In genomic region chr2:212938144-212938793, GRCh38 we compare ENCODE assay signal across 15 cellular contexts.
DNase-seq lines count a peak whose midpoint lies in the region; ATAC-seq, FAIRE-seq and TF ChIP-seq lines count a peak whose summit lies in the region.
"Had no signal": no experiment of that assay in that cellular context is flagged by ENCODE, and none has a peak within 500 bp of the region (broad histone marks: within the 10 kb centered on the region; RNA-seq: fewer than 3 reads in every experiment).

No MANE protein-coding gene starts in this region.

- H3K79me1 ChIP-seq in H1 (ENCODE audit: low read depth, low read length) = no peaks in the 10 kb centered on the region

- no peak overlapping the region for H3K18ac ChIP-seq in H1 (ENCODE audit: extremely low read depth, low read length)

- no peaks in the 10 kb centered on the region for H3K27me3 ChIP-seq in H1 (replicated peaks in 1 of 4; ENCODE audit: control insufficient read depth in 3 of 4, extremely low read depth in 1 of 4, insufficient read depth in 3 of 4, low read length in 3 of 4)
- H3K27me3 ChIP-seq: BLaER1 treated with 17β-estradiol and CSF1 and Interleukin-3, amounts not matched to agents 10 nM and 100 nM had no signal

- H3K14ac ChIP-seq in H1 (ENCODE audit: insufficient read length) = no peak overlapping the region

- no peak overlapping the region for H2BK5ac ChIP-seq in H1 (ENCODE audit: low read depth, low read length)

- H2BK120ac ChIP-seq in H1 (replicated peaks; ENCODE audit: low read depth, low read length) = no peak overlapping the region

- no peaks in the 10 kb centered on the region for H3K9me3 ChIP-seq in H1 (ENCODE audit: insufficient read depth in 2 of 2, low read depth in 1 of 2, low read length in 1 of 2)
- H3K9me3 ChIP-seq: BLaER1 treated with 17β-estradiol and CSF1 and Interleukin-3, amounts not matched to agents 10 nM and 100 nM had no signal

- no peak overlapping the region for H3K4me2 ChIP-seq in H1 (ENCODE audit: insufficient read depth in 1 of 2, low read depth in 2 of 2, low read length in 2 of 2)
- H3K4me2 ChIP-seq: BLaER1 treated with 17β-estradiol and CSF1 and Interleukin-3, amounts not matched to agents 10 nM and 100 nM had no signal

- peaks cover 12% of the 10 kb centered on the region for H3K4me1 Mint-ChIP-seq in activated T-cell treated with anti-CD3 and anti-CD28 coated beads, Interleukin-2, amount 50 U/mL, for 72 hours (ENCODE audit: low read depth)

- peak overlapping the region; percentile 49 for H3K27ac Mint-ChIP-seq in activated T-cell treated with anti-CD3 and anti-CD28 coated beads, Interleukin-2, amount 50 U/mL, for 72 hours
- H3K27ac Mint-ChIP-seq: CD4-positive, alpha-beta T cell; IgD-negative memory B cell had no signal

- TF ChIP-seq RAD21 in H1 (IDR thresholded peaks at IDR 0.05 in 1 of 2, conservative IDR thresholded peaks at IDR 0.05 in 1 of 2; ENCODE audit: low read depth in 2 of 2, low read length in 2 of 2) = no peak

- H3K23ac ChIP-seq in H1 (ENCODE audit: insufficient read length) = no peak overlapping the region

- H3K36me3 ChIP-seq in H1 (ENCODE audit: control insufficient read depth in 2 of 4, insufficient read depth in 4 of 4, low read length in 3 of 4) = no peaks in the 10 kb centered on the region
- H3K36me3 ChIP-seq: BLaER1 treated with 17β-estradiol and CSF1 and Interleukin-3, amounts not matched to agents 10 nM and 100 nM had no signal

- no peak overlapping the region for H2AFZ ChIP-seq in H1 (ENCODE audit: low read length)

- TF ChIP-seq EP300 in H1 (IDR thresholded peaks at IDR 0.05; ENCODE audit: borderline replicate concordance in 1 of 2, low read depth in 2 of 2, low read length in 2 of 2) = no peak

- H3K56ac ChIP-seq in H1 (replicated peaks; ENCODE audit: insufficient read length, low read depth, low read length) = no peak overlapping the region

- no peak for TF ChIP-seq POLR2A in H1 (IDR thresholded peaks at IDR 0.05; ENCODE audit: control extremely low read depth in 1 of 2, low read depth in 2 of 2, low read length in 2 of 2)

- CTCF ChIA-PET in H1 (lab: Charles Lee; ENCODE audit: partially characterized antibody) = interaction anchor here (0.9 to 1.1 kb wide), 2 partner anchors 32 to 46 kb away, joined by 3 read pairs; no protein-coding TSS in a partner anchor

- H3K27ac ChIP-seq in VCaP (peak overlapping the region; percentile 87; the same call in 1 of the 2 replicates), H1 (ENCODE audit: low read depth, low read length) (no peak overlapping the region)
- H3K27ac ChIP-seq: BLaER1 treated with 17β-estradiol and CSF1 and Interleukin-3, amounts not matched to agents 10 nM and 100 nM had no signal

- H3K23me2 ChIP-seq in H1 (ENCODE audit: low read depth, low read length) = no peaks in the 10 kb centered on the region

- peak; percentile 55 to 62 for ATAC-seq in activated T-cell treated with anti-CD3 and anti-CD28 coated beads, Interleukin-2, amount 50 U/mL, for 72 hours (replicated peaks in 1 of 2)
- ATAC-seq in GM18517 (IDR thresholded peaks at IDR 0.05; ENCODE audit: unreplicated experiment) = no peak
- ATAC-seq: HCT116 had no signal

- H3K4me3 Mint-ChIP-seq in activated T-cell treated with anti-CD3 and anti-CD28 coated beads, Interleukin-2, amount 50 U/mL, for 72 hours = peak overlapping the region in 1 of 2 donors; percentile 9
- H3K4me3 Mint-ChIP-seq: CD4-positive, alpha-beta T cell had no signal

- no peak overlapping the region for H3K9ac ChIP-seq in H1 (replicated peaks in 1 of 4; ENCODE audit: extremely low read depth in 1 of 4, low read depth in 3 of 4, low read length in 3 of 4)
- H3K9ac ChIP-seq: BLaER1 treated with 17β-estradiol and CSF1 and Interleukin-3, amounts not matched to agents 10 nM and 100 nM had no signal

- H3K9me3 Mint-ChIP-seq in activated T-cell treated with anti-CD3 and anti-CD28 coated beads, Interleukin-2, amount 50 U/mL, for 72 hours = no peaks in the 10 kb centered on the region
- H3K9me3 Mint-ChIP-seq: CD4-positive, alpha-beta T cell; IgD-negative memory B cell had no signal

- TF ChIP-seq CTCF in VCaP (conservative IDR thresholded peaks at IDR 0.05) = no peak
- TF ChIP-seq CTCF in H1 (IDR thresholded peaks at IDR 0.05; ENCODE audit: control extremely low read depth in 1 of 3, insufficient read depth in 1 of 3, low read depth in 1 of 3, low read length in 3 of 3) = no peak

- peaks cover 2 to 14% (median 6%) of the 10 kb centered on the region in 4 experiments; a peak in 6 of 7 replicates for H3K4me1 ChIP-seq in H1 (replicated peaks in 1 of 4; ENCODE audit: control insufficient read depth in 3 of 4, insufficient read depth in 4 of 4, low read length in 3 of 4)
- H3K4me1 ChIP-seq: BLaER1 treated with 17β-estradiol and CSF1 and Interleukin-3, amounts not matched to agents 10 nM and 100 nM had no signal

- no peaks in the 10 kb centered on the region for H4K20me1 ChIP-seq in H1 (replicated peaks in 1 of 2; ENCODE audit: control insufficient read depth in 1 of 2, insufficient read depth in 2 of 2, low read length in 2 of 2)
- H4K20me1 ChIP-seq: BLaER1 treated with 17β-estradiol and CSF1 and Interleukin-3, amounts not matched to agents 10 nM and 100 nM had no signal

- WGBS in H1 (ENCODE audit: extremely low coverage in 1 of 2, insufficient coverage in 1 of 2, insufficient read length in 1 of 2, insufficient replicate concordance in 2 of 2, low coverage in 1 of 2, low lambda C conversion rate in 2 of 2, missing lambda C conversion rate in 1 of 2), 2 experiments = 88% methylated on average over 7 of the region's 7 CpGs; no CpG with 5 or more reads in 1 of the 2 experiments

- no peak overlapping the region for H4K5ac ChIP-seq in H1 (ENCODE audit: insufficient read length, low read depth, low read length)

- no peak overlapping the region for H4K91ac ChIP-seq in H1 (replicated peaks; ENCODE audit: insufficient read length, low read length)

- POLR2A ChIA-PET in H1 (lab: Charles Lee; ENCODE audit: partially characterized antibody) = no interaction called here

- no peak overlapping the region for H2BK15ac ChIP-seq in H1 (ENCODE audit: low read length)

- no peaks in the 10 kb centered on the region for H3K36me3 Mint-ChIP-seq in activated T-cell treated with anti-CD3 and anti-CD28 coated beads, Interleukin-2, amount 50 U/mL, for 72 hours (ENCODE audit: insufficient read depth in 2 of 2)

- H2BK20ac ChIP-seq in H1 (ENCODE audit: low read length) = 0 out of 2 replicates have a peak overlapping the region, but pooled peaks have one; percentile 23

- no peak for FAIRE-seq in H1 (lab: Jason Lieb, UNC)
- FAIRE-seq: H54 had no signal

- H3K4me3 ChIP-seq in H1 (ENCODE audit: extremely low read depth in 1 of 4, insufficient read depth in 2 of 4, low read depth in 3 of 4, low read length in 4 of 4) = no peak overlapping the region
- H3K4me3 ChIP-seq: BLaER1 treated with 17β-estradiol and CSF1 and Interleukin-3, amounts not matched to agents 10 nM and 100 nM had no signal

- no peak overlapping the region for H2BK12ac ChIP-seq in H1 (ENCODE audit: low read depth, low read length)

- no peak overlapping the region for H3K4ac ChIP-seq in H1 (replicated peaks; ENCODE audit: insufficient read length, low read depth, low read length)

- H2AK5ac ChIP-seq in H1 (ENCODE audit: low read depth, low read length) = no peak overlapping the region

- no peak for DNase-seq in activated T-cell treated with anti-CD3 and anti-CD28 coated beads, Interleukin-2, amount 50 U/mL, for 72 hours
- no peak for DNase-seq in activated T-cell treated with anti-CD3 and anti-CD28 coated beads for 4 hours
- no peak for DNase-seq in H1 (ENCODE audit: low read depth in 1 of 2, low spot score in 2 of 2)
- no peak for DNase-seq in NCI-H1417 treated with DMSO at 0.1 percent for 48 hours (lab: John Stamatoyannopoulos, UW)
- DNase-seq in GDM1 (lab: John Stamatoyannopoulos, UW) = no peak
- DNase-seq: ACHN; Calu3; CD4-positive, alpha-beta T cell; DMS 273 treated with DMSO at 0.1 percent for 48 hours had no signal

- no peaks in the 10 kb centered on the region for H3K27me3 Mint-ChIP-seq in activated T-cell treated with anti-CD3 and anti-CD28 coated beads, Interleukin-2, amount 50 U/mL, for 72 hours (ENCODE audit: low read depth)
- H3K27me3 Mint-ChIP-seq: CD4-positive, alpha-beta T cell had no signal

- no peak overlapping the region for H4K8ac ChIP-seq in H1 (ENCODE audit: extremely low read depth, insufficient read depth, low read length)

- H3K79me2 ChIP-seq in H1 (ENCODE audit: control insufficient read depth in 1 of 2, insufficient read depth in 2 of 2, low read length in 2 of 2) = no peaks in the 10 kb centered on the region

TF ChIP-seq in H1, 55 proteins besides CTCF, POLR2A, EP300 and RAD21:
- TF ChIP-seq MAFK (IDR thresholded peaks at IDR 0.05; ENCODE audit: low read depth, low read length) = no peak
- TF ChIP-seq, protein P1, sequence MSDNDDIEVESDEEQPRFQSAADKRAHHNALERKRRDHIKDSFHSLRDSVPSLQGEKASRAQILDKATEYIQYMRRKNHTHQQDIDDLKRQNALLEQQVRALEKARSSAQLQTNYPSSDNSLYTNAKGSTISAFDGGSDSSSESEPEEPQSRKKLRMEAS (IDR thresholded peaks at IDR 0.05) = no peak
- TF ChIP-seq KDM1A (IDR thresholded peaks at IDR 0.05; ENCODE audit: borderline replicate concordance, low read length) = no peak
- TF ChIP-seq CREB1 (IDR thresholded peaks at IDR 0.05) = no peak
- no peak for TF ChIP-seq CEBPB (IDR thresholded peaks at IDR 0.05; ENCODE audit: low read depth, low read length)
- TF ChIP-seq, protein P2, sequence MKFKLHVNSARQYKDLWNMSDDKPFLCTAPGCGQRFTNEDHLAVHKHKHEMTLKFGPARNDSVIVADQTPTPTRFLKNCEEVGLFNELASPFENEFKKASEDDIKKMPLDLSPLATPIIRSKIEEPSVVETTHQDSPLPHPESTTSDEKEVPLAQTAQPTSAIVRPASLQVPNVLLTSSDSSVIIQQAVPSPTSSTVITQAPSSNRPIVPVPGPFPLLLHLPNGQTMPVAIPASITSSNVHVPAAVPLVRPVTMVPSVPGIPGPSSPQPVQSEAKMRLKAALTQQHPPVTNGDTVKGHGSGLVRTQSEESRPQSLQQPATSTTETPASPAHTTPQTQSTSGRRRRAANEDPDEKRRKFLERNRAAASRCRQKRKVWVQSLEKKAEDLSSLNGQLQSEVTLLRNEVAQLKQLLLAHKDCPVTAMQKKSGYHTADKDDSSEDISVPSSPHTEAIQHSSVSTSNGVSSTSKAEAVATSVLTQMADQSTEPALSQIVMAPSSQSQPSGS (IDR thresholded peaks at IDR 0.05; ENCODE audit: low read length) = no peak
- TF ChIP-seq RNF2 (IDR thresholded peaks at IDR 0.05; ENCODE audit: borderline replicate concordance, low read depth, low read length, missing control alignments, poor library complexity, severe bottlenecking) = no peak
- TF ChIP-seq JUN (IDR thresholded peaks at IDR 0.05; ENCODE audit: low read depth, low read length) = no peak
- TF ChIP-seq GABPA (IDR thresholded peaks at IDR 0.05; ENCODE audit: borderline replicate concordance, insufficient read depth, low read length) = no peak
- TF ChIP-seq KDM5A (IDR thresholded peaks at IDR 0.05; ENCODE audit: low read length) = no peak
- no peak for TF ChIP-seq CHD2 (IDR thresholded peaks at IDR 0.05; ENCODE audit: low read length)
